ENCODE assay signal across 9 cellular contexts in the genomic region with DNA sequence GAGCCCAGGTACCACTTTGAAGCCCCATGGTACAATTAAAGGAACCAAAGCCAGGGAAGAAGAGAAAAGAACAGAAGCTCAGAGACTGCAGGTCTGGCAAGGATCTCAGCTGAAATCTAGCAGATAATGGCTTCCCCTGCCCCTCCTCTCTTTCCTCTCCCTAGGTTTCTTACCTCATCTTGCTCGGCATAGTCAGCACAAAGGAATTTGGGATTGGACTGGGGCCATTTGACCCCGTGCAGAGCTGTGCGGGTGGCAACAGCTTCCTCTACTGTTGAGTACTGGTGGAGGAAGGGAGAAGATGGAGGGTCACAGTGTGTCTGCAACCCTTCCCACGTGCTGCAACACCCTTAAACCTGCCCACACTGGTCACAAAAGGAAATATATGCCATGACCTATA. TPM values are rescaled to one million over a fixed set of nuclear protein-coding genes. Genes with fewer than 3 reads are reported as not detected.
DNase-seq lines count a peak whose midpoint lies in the region; TF ChIP-seq lines count a peak whose summit lies in the region.
"Had no signal": no experiment of that assay in that cellular context is flagged by ENCODE, and none has a peak within 500 bp of the region (broad histone marks: within the 10 kb centered on the region; RNA-seq: fewer than 3 reads in every experiment).

No MANE protein-coding gene starts in this region.

- CTCF ChIA-PET in Calu3 (lab: Charles Lee), result interaction anchor here (0.7 to 1.3 kb wide), 10 partner anchors 9 to 239 kb away, joined by 4 to 9 read pairs (median 6); partner anchors contain the start of genes ACIN1, AJUBA and C14orf119

- H3K36me3 Mint-ChIP-seq in Calu3 (ENCODE audit: insufficient read depth, unreplicated experiment), result peaks cover 67% of the 10 kb centered on the region

- H3K27ac ChIP-seq in SJCRH30 (no peak overlapping the region; the same call in 1 of the 2 replicates), prostate gland (no peak overlapping the region), dorsolateral prefrontal cortex (peak overlapping the region in 5 of 59 donors; percentile 1 to 41 (median 25))

- no TSS peak for BruUV-seq in Calu3 (replicated peaks; lab: Mats Ljungman, UMichigan)

- H3K9me3 ChIP-seq in SJCRH30 (replicated peaks) (no peaks in the 10 kb centered on the region), prostate gland (no peaks in the 10 kb centered on the region)

- H3K27me3 ChIP-seq in SJCRH30, result no peaks in the 10 kb centered on the region
- H3K27me3 ChIP-seq in prostate gland (replicated peaks; ENCODE audit: insufficient read depth), result no peaks in the 10 kb centered on the region
- H3K27me3 ChIP-seq in dorsolateral prefrontal cortex, result no peaks in the 10 kb centered on the region

- TF ChIP-seq CTCF in Calu3 (IDR thresholded peaks at IDR 0.05; ENCODE audit: unreplicated experiment), result no peak
- TF ChIP-seq CTCF in foreskin fibroblast (IDR thresholded peaks at IDR 0.05; ENCODE audit: low read depth, low read length), result no peak
- no peak for TF ChIP-seq CTCF in prostate gland (IDR thresholded peaks at IDR 0.05)
- TF ChIP-seq CTCF in dorsolateral prefrontal cortex (IDR thresholded peaks at IDR 0.05 in 54 of 56, conservative IDR thresholded peaks at IDR 0.05 in 2 of 56; ENCODE audit: low read depth in 1 of 56, partially characterized antibody in 56 of 56), result no peak

- intact Hi-C loops in Calu3 (cut with micrococcal nuclease; ENCODE audit: unreplicated experiment), result no loop called here
- intact Hi-C loops in prostate gland (cut with DNase I), result no loop called here
- intact Hi-C loops in dorsolateral prefrontal cortex (cut with DNase I), result no loop called here

- no peaks in the 10 kb centered on the region for H3K27me3 Mint-ChIP-seq in Calu3 (ENCODE audit: unreplicated experiment)

- H3K36me3 ChIP-seq in SJCRH30, result peaks cover 72% of the 10 kb centered on the region
- H3K36me3 ChIP-seq in prostate gland, result peaks cover 14 to 33% of the 10 kb centered on the region in 2 donors

- H3K4me3 ChIP-seq in SJCRH30 (no peak overlapping the region), foreskin fibroblast (ENCODE audit: low read depth in 1 of 2, low read length in 2 of 2) (no peak overlapping the region), prostate gland (no peak overlapping the region), dorsolateral prefrontal cortex (no peak overlapping the region)

- TF ChIP-seq POLR2A in prostate gland (IDR thresholded peaks at IDR 0.05), result no peak

- H3K4me1 Mint-ChIP-seq in Calu3 (ENCODE audit: low read depth, unreplicated experiment), result peaks cover 34% of the 10 kb centered on the region

- no peaks in the 10 kb centered on the region for H3K9me3 Mint-ChIP-seq in Calu3 (ENCODE audit: low read depth, unreplicated experiment)

- H3K4me3 Mint-ChIP-seq in Calu3 (ENCODE audit: low read depth, unreplicated experiment), result peak overlapping the region; percentile 30

- peak overlapping the region; percentile 67 for H3K27ac Mint-ChIP-seq in Calu3 (ENCODE audit: unreplicated experiment)

- 15% methylated on average over 4 of the region's 4 CpGs for WGBS in prostate gland

- DNase-seq in Calu3 (peak; percentile 85), SJCRH30 (peak; percentile 76 to 81), foreskin fibroblast (peak; percentile 92 to 96), prostate gland (ENCODE audit: low spot score) (peak; percentile 58), dorsolateral prefrontal cortex (no peak), MV-4-11 (lab: John Stamatoyannopoulos, UW) (no peak)
- DNase-seq in activated CD4-positive, CD25-positive, alpha-beta regulatory T cell (lab: John Stamatoyannopoulos, UW), result no peak
- DNase-seq in activated naive CD4-positive, alpha-beta T cell treated with anti-CD3 and anti-CD28 coated beads, Interleukin-2, amount 50 U/mL, for 16 hours, result no peak
- DNase-seq: stimulated activated naive CD4-positive, alpha-beta T cell had no signal

- peaks cover 7% of the 10 kb centered on the region for H3K4me1 ChIP-seq in SJCRH30
- H3K4me1 ChIP-seq in prostate gland (replicated peaks), result no peaks in the 10 kb centered on the region

RNA-seq across cellular contexts. Expression of gene CDH24, which starts 4.7 kb away (rescaled TPM):
- 5.0 and 5.7 TPM in 2 replicates for total RNA-seq in Calu3 (2022)
- total RNA-seq in SJCRH30 (2014; rRNA removed; shearing (Covaris generic)), result 8.3 and 9.6 TPM in 2 replicates
- total RNA-seq in prostate gland, result 1 to 10 TPM; 4.0 to 7.2 TPM
- 10 to 100 TPM in 40 of 120 experiments, 1 to 10 TPM in 80; 4.3 to 15.9 (median 8.8) TPM for total RNA-seq in dorsolateral prefrontal cortex

RNA-seq across cellular contexts. Expression of gene PSMB11, which starts 20.0 kb away (rescaled TPM):
- total RNA-seq in Calu3 (2022) (not detected in 2 replicates), prostate gland (not detected), dorsolateral prefrontal cortex (under 1 TPM in 4 of 120 experiments, not detected in 116; 0.17 to 0.43 (median 0.22) TPM)
- total RNA-seq in SJCRH30 (2014; rRNA removed; shearing (Covaris generic)), result not detected in 2 replicates

RNA-seq across cellular contexts. Expression of gene PSMB5, which starts 27.3 kb away (rescaled TPM):
- 121 and 138 TPM in 2 replicates for total RNA-seq in Calu3 (2022)
- 224 and 242 TPM in 2 replicates for total RNA-seq in SJCRH30 (2014; rRNA removed; shearing (Covaris generic))
- 100 to 1,000 TPM; 124 to 152 TPM for total RNA-seq in prostate gland
- total RNA-seq in dorsolateral prefrontal cortex, result 100 to 1,000 TPM in 60 of 120 experiments, 10 to 100 TPM in 60; 63.4 to 136 (median 100) TPM

RNA-seq across cellular contexts. Expression of gene ACIN1, which starts 32.9 kb away (rescaled TPM):
- total RNA-seq in Calu3 (2022) (181 and 191 TPM in 2 replicates), prostate gland (100 to 1,000 TPM in 1 of 2 donors, 10 to 100 TPM in 1; 86.6 to 168 TPM), dorsolateral prefrontal cortex (100 to 1,000 TPM; 107 to 209 (median 157) TPM)
- 143 and 164 TPM in 2 replicates for total RNA-seq in SJCRH30 (2014; rRNA removed; shearing (Covaris generic))

RNA-seq across cellular contexts. Expression of gene C14orf119, which starts 33.3 kb away (rescaled TPM):
- total RNA-seq in Calu3 (2022) (47.0 and 47.3 TPM in 2 replicates), prostate gland (10 to 100 TPM; 20.3 to 32.3 TPM), dorsolateral prefrontal cortex (10 to 100 TPM in 119 of 120 experiments, 1 to 10 TPM in 1; 7.9 to 32.3 (median 22.8) TPM)
- total RNA-seq in SJCRH30 (2014; rRNA removed; shearing (Covaris generic)), result 43.6 and 46.0 TPM in 2 replicates

Comparison
In these comparisons a context has a peak if more than half of its experiments do, and no peak if none do; other contexts are left out.
1. DNase-seq: peak in Calu3 (single experiment), SJCRH30 (2 of 2), foreskin fibroblast (2 of 2) and prostate gland (single experiment); none in dorsolateral prefrontal cortex (0 of 10), MV-4-11 (single experiment), activated CD4-positive, CD25-positive, alpha-beta regulatory T cell (0 of 4) and activated naive CD4-positive, alpha-beta T cell treated with anti-CD3 and anti-CD28 coated beads, Interleukin-2, amount 50 U/mL, for 16 hours (single experiment).